In genomic region chr20:33811763-33812672, GRCh38 we compare ENCODE assay signal across 1 cellular context.
TF ChIP-seq lines count a peak whose summit lies in the region.

No MANE protein-coding gene starts in this region.

TF ChIP-seq in K562, 482 proteins besides CTCF, POLR2A, EP300 and RAD21 (continued from another document and continues in another):
- no peak for TF ChIP-seq PBX2 (CRISPR knock-in tag; IDR thresholded peaks at IDR 0.05; ENCODE audit: low read depth)
- TF ChIP-seq PBX2 (tag; conservative IDR thresholded peaks at IDR 0.05; ENCODE audit: low read depth), result no peak
- TF ChIP-seq ADNP (tag; IDR thresholded peaks at IDR 0.05), result no peak
- TF ChIP-seq TAL1 (IDR thresholded peaks at IDR 0.05), result 0 out of 2 replicates have a peak, but pooled peaks have one; percentile 9
- TF ChIP-seq HDGF (IDR thresholded peaks at IDR 0.05), result 0 out of 2 replicates have a peak, but pooled peaks have one; percentile 79
- TF ChIP-seq ZFPM2 (CRISPR knock-in tag; IDR thresholded peaks at IDR 0.05), result no peak
- TF ChIP-seq KLF1 (tag; IDR thresholded peaks at IDR 0.05), result no peak
- TF ChIP-seq MYC (IDR thresholded peaks at IDR 0.05; ENCODE audit: low read depth, low read length), result no peak
- no peak for TF ChIP-seq MYC (CRISPR knock-in tag; IDR thresholded peaks at IDR 0.05; ENCODE audit: borderline replicate concordance, low read depth)
- TF ChIP-seq TRIM24 (IDR thresholded peaks at IDR 0.05), result no peak
- no peak for TF ChIP-seq ZBTB33 (CRISPR knock-in tag; IDR thresholded peaks at IDR 0.05)
- TF ChIP-seq MXI1 (IDR thresholded peaks at IDR 0.05; ENCODE audit: low read depth, low read length), result no peak
- TF ChIP-seq GATAD2B (IDR thresholded peaks at IDR 0.05; ENCODE audit: borderline replicate concordance), result 0 out of 2 replicates have a peak, but pooled peaks have one; percentile 35
- TF ChIP-seq ZBTB8A (IDR thresholded peaks at IDR 0.05; ENCODE audit: partially characterized antibody), result no peak
- TF ChIP-seq CTCFL (IDR thresholded peaks at IDR 0.05; ENCODE audit: borderline replicate concordance, insufficient read depth, low read depth, low read length, poor library complexity, severe bottlenecking), result no peak
- TF ChIP-seq GMEB1 (CRISPR knock-in tag; IDR thresholded peaks at IDR 0.05), result no peak
- TF ChIP-seq HLTF (IDR thresholded peaks at IDR 0.05), result no peak
- no peak for TF ChIP-seq E2F8 (IDR thresholded peaks at IDR 0.05; ENCODE audit: low read depth, partially characterized antibody)
- no peak for TF ChIP-seq ZNF445 (CRISPR knock-in tag; IDR thresholded peaks at IDR 0.05; ENCODE audit: low read depth)
- no peak for TF ChIP-seq TBP (optimal IDR thresholded peaks at IDR 0.05; ENCODE audit: low read depth, low read length)
- TF ChIP-seq ARID3B (CRISPR knock-in tag; IDR thresholded peaks at IDR 0.05; ENCODE audit: borderline replicate concordance), result no peak
- no peak for TF ChIP-seq SMAD2 (IDR thresholded peaks at IDR 0.05; ENCODE audit: low read depth, low read length)
- peak; percentile 52; the same call in 1 of the 2 replicates for TF ChIP-seq SPI1 (IDR thresholded peaks at IDR 0.05; ENCODE audit: borderline replicate concordance, low read depth, low read length)
- TF ChIP-seq ZNF253 (CRISPR knock-in tag; conservative IDR thresholded peaks at IDR 0.05), result no peak
- peak; percentile 21 for TF ChIP-seq CHD1 (IDR thresholded peaks at IDR 0.05; ENCODE audit: low read length)
- no peak for TF ChIP-seq ETS1 (conservative IDR thresholded peaks at IDR 0.05; ENCODE audit: control insufficient read depth, low read depth, low read length)
- TF ChIP-seq KLF16 (IDR thresholded peaks at IDR 0.05), result no peak
- TF ChIP-seq NFE2 (IDR thresholded peaks at IDR 0.05; ENCODE audit: low read depth), result no peak; the same call in 1 of the 2 replicates
- no peak for TF ChIP-seq ATF6 (CRISPR knock-in tag; IDR thresholded peaks at IDR 0.05)
- TF ChIP-seq CEBPB (tag; IDR thresholded peaks at IDR 0.05), result peak; percentile 60
- 0 out of 2 replicates have a peak, but pooled peaks have one; percentile 35 for TF ChIP-seq TOE1 (IDR thresholded peaks at IDR 0.05; ENCODE audit: borderline replicate concordance)
- TF ChIP-seq TOE1 (CRISPR knock-in tag; IDR thresholded peaks at IDR 0.05; ENCODE audit: borderline replicate concordance, low read depth), result no peak
- TF ChIP-seq C11orf30 (IDR thresholded peaks at IDR 0.05; ENCODE audit: low read depth), result no peak
- peak; percentile 63 for TF ChIP-seq SMARCA4 (IDR thresholded peaks at IDR 0.05)
- no peak for TF ChIP-seq PRPF4 (IDR thresholded peaks at IDR 0.05; ENCODE audit: insufficient read depth, low read depth, low read length, poor library complexity, severe bottlenecking)
- no peak for TF ChIP-seq TGIF2 (CRISPR knock-in tag; IDR thresholded peaks at IDR 0.05)
- TF ChIP-seq RFX1 (IDR thresholded peaks at IDR 0.05), result no peak
- no peak for TF ChIP-seq MYNN (IDR thresholded peaks at IDR 0.05)
- no peak for TF ChIP-seq MYNN (CRISPR knock-in tag; IDR thresholded peaks at IDR 0.05)
- no peak for TF ChIP-seq IFI16 (CRISPR knock-in tag; IDR thresholded peaks at IDR 0.05)
- TF ChIP-seq ZNF75A (CRISPR knock-in tag; IDR thresholded peaks at IDR 0.05), result no peak
- no peak for TF ChIP-seq MTA1 (IDR thresholded peaks at IDR 0.05; ENCODE audit: borderline replicate concordance)
- no peak for TF ChIP-seq YBX1 (IDR thresholded peaks at IDR 0.05)
- no peak for TF ChIP-seq HNRNPL (IDR thresholded peaks at IDR 0.05; ENCODE audit: low read depth, low read length)
- TF ChIP-seq DNMT1 (IDR thresholded peaks at IDR 0.05), result no peak
- no peak for TF ChIP-seq RBBP5 (IDR thresholded peaks at IDR 0.05; ENCODE audit: borderline replicate concordance, insufficient read depth, low read length, poor library complexity, severe bottlenecking)
- peak; percentile 76 for TF ChIP-seq THRB (CRISPR knock-in tag; conservative IDR thresholded peaks at IDR 0.05)
- TF ChIP-seq GATA2 (CRISPR knock-in tag; IDR thresholded peaks at IDR 0.05), result no peak
- no peak for TF ChIP-seq ZBTB34 (CRISPR knock-in tag; IDR thresholded peaks at IDR 0.05)
- TF ChIP-seq ETV6 (IDR thresholded peaks at IDR 0.05; ENCODE audit: borderline replicate concordance in 1 of 2, low read depth in 2 of 2, low read length in 1 of 2), result no peak
- TF ChIP-seq ETV6 (CRISPR knock-in tag; IDR thresholded peaks at IDR 0.05; ENCODE audit: borderline replicate concordance), result no peak
